ENCODE assay signal across 18 cellular contexts in the genomic region with DNA sequence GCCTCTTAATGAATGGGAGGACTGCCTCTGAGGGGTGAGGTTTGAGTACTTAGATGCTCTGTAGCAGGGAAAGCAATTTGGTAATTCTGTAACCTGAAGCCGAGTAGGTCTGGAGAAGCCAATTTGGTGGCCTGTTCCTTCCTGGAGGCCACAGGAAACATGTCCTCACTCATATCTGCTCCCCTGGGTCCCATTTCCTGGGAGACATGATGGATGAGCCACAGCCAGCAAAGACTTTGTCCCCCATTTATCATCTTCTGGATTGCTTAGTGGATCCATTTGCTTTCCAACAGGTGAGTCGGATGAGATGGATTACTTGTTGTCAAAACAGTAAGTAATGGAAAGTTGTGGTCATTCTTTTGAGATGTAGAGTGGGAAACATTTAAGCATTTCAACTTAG.
DNase-seq lines count a peak whose midpoint lies in the region; ATAC-seq, FAIRE-seq and TF ChIP-seq lines count a peak whose summit lies in the region.
"Had no signal": no experiment of that assay in that cellular context is flagged by ENCODE, and none has a peak within 500 bp of the region (broad histone marks: within the 10 kb centered on the region; RNA-seq: fewer than 3 reads in every experiment).

No MANE protein-coding gene starts in this region.

- BruUV-seq in IMR-90 (replicated peaks; lab: Mats Ljungman, UMichigan) = no TSS peak

- no peak overlapping the region for H4K8ac ChIP-seq in IMR-90 (ENCODE audit: low read depth in 2 of 2, low read length in 2 of 2)

- no peaks in the 10 kb centered on the region for H3K36me3 Mint-ChIP-seq in activated T-helper 17 cell treated with anti-CD3 and anti-CD28 coated beads, Interleukin-2, amount 50 U/mL, for 72 hours (ENCODE audit: low read depth)
- no peaks in the 10 kb centered on the region for H3K36me3 Mint-ChIP-seq in nephron progenitor cell (ENCODE audit: low read depth)
- H3K36me3 Mint-ChIP-seq: CD14-positive monocyte; CD8-positive, alpha-beta T cell had no signal

- no peak overlapping the region for H3K4me2 ChIP-seq in IMR-90 (ENCODE audit: low read depth, low read length)
- H3K4me2 ChIP-seq: GM23338 had no signal

- H2AK5ac ChIP-seq in IMR-90 (ENCODE audit: low read depth, low read length) = no peak overlapping the region

- H3K4me3 Mint-ChIP-seq in activated T-helper 17 cell treated with anti-CD3 and anti-CD28 coated beads, Interleukin-2, amount 50 U/mL, for 72 hours = no peak overlapping the region
- no peak overlapping the region for H3K4me3 Mint-ChIP-seq in nephron progenitor cell
- H3K4me3 Mint-ChIP-seq: CD14-positive monocyte; CD8-positive, alpha-beta T cell; GM23338; IgD-negative memory B cell had no signal

- H3K9me3 Mint-ChIP-seq in activated T-helper 17 cell treated with anti-CD3 and anti-CD28 coated beads, Interleukin-2, amount 50 U/mL, for 72 hours = no peaks in the 10 kb centered on the region
- no peaks in the 10 kb centered on the region for H3K9me3 Mint-ChIP-seq in nephron progenitor cell
- H3K9me3 Mint-ChIP-seq: CD14-positive monocyte; CD8-positive, alpha-beta T cell; IgD-negative memory B cell had no signal

- no peak overlapping the region for H3K9ac ChIP-seq in IMR-90 (ENCODE audit: low read depth, low read length)

- H2AFZ ChIP-seq in IMR-90 (replicated peaks; ENCODE audit: low read length, poor library complexity) = peak overlapping the region; percentile 46
- H2AFZ ChIP-seq: GM23338 had no signal

- POLR2A ChIA-PET in IMR-90 (lab: Charles Lee; ENCODE audit: unreplicated experiment) = no interaction called here

- TF ChIP-seq CTCF in IMR-90 (conservative IDR thresholded peaks at IDR 0.05; ENCODE audit: low read depth, low read length) (no peak), nephron progenitor cell (IDR thresholded peaks at IDR 0.05) (no peak)

- no CpG with 5 or more reads among the region's 2 CpGs for WGBS in IMR-90 (ENCODE audit: extremely low coverage in 2 of 2, insufficient read length in 1 of 2), 2 experiments
- 83 to 93% (median 86%) methylated on average over 2 of the region's 2 CpGs for WGBS in small intestine, 3 donors

- no peaks in the 10 kb centered on the region for H3K27me3 Mint-ChIP-seq in activated T-helper 17 cell treated with anti-CD3 and anti-CD28 coated beads, Interleukin-2, amount 50 U/mL, for 72 hours
- H3K27me3 Mint-ChIP-seq in nephron progenitor cell (ENCODE audit: low read depth, poor library complexity) = peaks cover 3% of the 10 kb centered on the region

- no peak overlapping the region for H4K91ac ChIP-seq in IMR-90 (ENCODE audit: insufficient read depth, low read depth, low read length)

- DNase-seq in DMS153 (lab: John Stamatoyannopoulos, UW) = peak; percentile 18
- DNase-seq in DMS153 treated with DMSO at 0.1 percent for 48 hours (lab: John Stamatoyannopoulos, UW; ENCODE audit: unreplicated experiment) = no peak
- DNase-seq in IMR-90 = no peak
- DNase-seq in nephron progenitor cell = no peak
- no peak for DNase-seq in small intestine
- no peak for DNase-seq in activated T-cell treated with anti-CD3 and anti-CD28 coated beads, Interleukin-2, amount 50 U/mL, for 1 hour
- DNase-seq: CD8-positive, alpha-beta T cell; COR-L47; DMS79; H7 had no signal

- H3K27me3 ChIP-seq in IMR-90 (ENCODE audit: control insufficient read depth, insufficient read depth, low read length) (no peaks in the 10 kb centered on the region), small intestine (ENCODE audit: control insufficient read depth in 2 of 2, insufficient read depth in 2 of 2, low read length in 2 of 2) (no peaks in the 10 kb centered on the region)

- no peak overlapping the region for H2BK15ac ChIP-seq in IMR-90 (ENCODE audit: low read depth, low read length)

- H4K5ac ChIP-seq in IMR-90 (ENCODE audit: low read depth, low read length) = no peak overlapping the region

- H3K9me1 ChIP-seq in IMR-90 (ENCODE audit: insufficient read depth, low read length) = no peaks in the 10 kb centered on the region

- H3K4me3 ChIP-seq in IMR-90 (ENCODE audit: insufficient read depth, low read depth, low read length) (no peak overlapping the region), small intestine (ENCODE audit: low read depth in 1 of 2, low read length in 2 of 2) (no peak overlapping the region)
- H3K4me3 ChIP-seq: GM23338 had no signal

- 0 out of 2 replicates have a peak overlapping the region, but pooled peaks have one; percentile 54 for H3K14ac ChIP-seq in IMR-90 (replicated peaks; ENCODE audit: low read depth, low read length)

- CTCF ChIA-PET in IMR-90 (lab: Yijun Ruan, JAX) = interaction anchor here (0.9 kb wide), 1 partner anchor 14 kb away, joined by 4 read pairs; no protein-coding TSS in a partner anchor

- H3K79me1 ChIP-seq in IMR-90 (ENCODE audit: low read depth in 1 of 2, low read length in 2 of 2) = no peaks in the 10 kb centered on the region

- peaks cover 5% of the 10 kb centered on the region for H3K4me1 Mint-ChIP-seq in activated T-helper 17 cell treated with anti-CD3 and anti-CD28 coated beads, Interleukin-2, amount 50 U/mL, for 72 hours
- H3K4me1 Mint-ChIP-seq in nephron progenitor cell = peaks cover 19% of the 10 kb centered on the region
- H3K4me1 Mint-ChIP-seq: IgD-negative memory B cell had no signal

- no peak overlapping the region for H3K56ac ChIP-seq in IMR-90 (ENCODE audit: extremely low read depth, insufficient read depth, low read length)

- in situ Hi-C loops in IMR-90 (cut with MboI; ENCODE audit: low sequenced_read_pairs) = no loop called here

- no peak overlapping the region for H2BK120ac ChIP-seq in IMR-90 (ENCODE audit: low read depth, low read length)

- no peak overlapping the region for H3K4ac ChIP-seq in IMR-90 (ENCODE audit: low read depth, low read length)

- H2BK5ac ChIP-seq in IMR-90 (ENCODE audit: low read depth, low read length, poor library complexity, severe bottlenecking) = no peak overlapping the region

- H2BK20ac ChIP-seq in IMR-90 (ENCODE audit: low read depth, low read length) = no peak overlapping the region

- ATAC-seq in IMR-90 (ENCODE audit: low read depth) = no peak
- no peak for ATAC-seq in activated T-helper 17 cell treated with anti-CD3 and anti-CD28 coated beads, Interleukin-2, amount 50 U/mL, for 72 hours (replicated peaks)
- ATAC-seq: CD8-positive, alpha-beta T cell; GM23338 had no signal

- H3K36me3 ChIP-seq in IMR-90 (ENCODE audit: control insufficient read depth, insufficient read depth, low read length) = no peaks in the 10 kb centered on the region
- H3K36me3 ChIP-seq in small intestine (ENCODE audit: control insufficient read depth in 2 of 2, insufficient read depth in 2 of 2, low read length in 2 of 2) = no peaks in the 10 kb centered on the region

- H3K4me1 ChIP-seq in IMR-90 (ENCODE audit: control insufficient read depth, insufficient read depth, low read length) = no peaks in the 10 kb centered on the region
- H3K4me1 ChIP-seq in small intestine (ENCODE audit: control insufficient read depth in 2 of 2, insufficient read depth in 1 of 2, low read depth in 1 of 2, low read length in 1 of 2) = no peaks in the 10 kb centered on the region

- no peaks in the 10 kb centered on the region for H3K9me3 ChIP-seq in IMR-90 (ENCODE audit: control insufficient read depth, insufficient read depth, low read length)
- no peaks in the 10 kb centered on the region for H3K9me3 ChIP-seq in small intestine (ENCODE audit: control insufficient read depth, low read depth)

- H3K27ac ChIP-seq in IMR-90 (ENCODE audit: insufficient read depth, low read length) = no peak overlapping the region
- no peak overlapping the region for H3K27ac ChIP-seq in small intestine (ENCODE audit: low read depth in 1 of 2, low read length in 1 of 2)
- H3K27ac ChIP-seq: 22Rv1 had no signal

- no peak overlapping the region for H2AK9ac ChIP-seq in IMR-90 (replicated peaks; ENCODE audit: low read depth, low read length, poor library complexity)

- TF ChIP-seq POLR2A in IMR-90 (IDR thresholded peaks at IDR 0.05; ENCODE audit: low read depth, low read length) = no peak

- H3K27ac Mint-ChIP-seq in activated T-helper 17 cell treated with anti-CD3 and anti-CD28 coated beads, Interleukin-2, amount 50 U/mL, for 72 hours = peak overlapping the region; percentile 36
- H3K27ac Mint-ChIP-seq in nephron progenitor cell = peak overlapping the region; percentile 59
- H3K27ac Mint-ChIP-seq: CD14-positive monocyte; CD8-positive, alpha-beta T cell; GM23338; IgD-negative memory B cell had no signal

- no peak overlapping the region for H3K18ac ChIP-seq in IMR-90 (ENCODE audit: low read depth, low read length)

- no peaks in the 10 kb centered on the region for H4K20me1 ChIP-seq in IMR-90 (ENCODE audit: insufficient read depth, low read length)

- no peak overlapping the region for H3K23ac ChIP-seq in IMR-90 (ENCODE audit: low read depth, low read length)

- no peak for FAIRE-seq in small intestine (lab: Jason Lieb, UNC)
- FAIRE-seq: D721Med, G401.6, GM12891 had no signal

- TF ChIP-seq RAD21 in IMR-90 (IDR thresholded peaks at IDR 0.05; ENCODE audit: low read length) = no peak

- dilution Hi-C loops in IMR-90 (cut with HindIII; ENCODE audit: low sequenced_read_pairs, unreplicated experiment) = no loop called here

- intact Hi-C loops in IMR-90 (cut with micrococcal nuclease) = no loop called here

TF ChIP-seq in IMR-90, 13 proteins besides CTCF, POLR2A, EP300 and RAD21:
- TF ChIP-seq MAZ (IDR thresholded peaks at IDR 0.05; ENCODE audit: borderline replicate concordance, low read depth, low read length) = no peak
- TF ChIP-seq FOS (IDR thresholded peaks at IDR 0.05; ENCODE audit: low read depth, low read length) = no peak
TF ChIP-seq in IMR-90: peak in this region for 0.
